12 cellular contexts compared by ENCODE assay signal in the genomic region with DNA sequence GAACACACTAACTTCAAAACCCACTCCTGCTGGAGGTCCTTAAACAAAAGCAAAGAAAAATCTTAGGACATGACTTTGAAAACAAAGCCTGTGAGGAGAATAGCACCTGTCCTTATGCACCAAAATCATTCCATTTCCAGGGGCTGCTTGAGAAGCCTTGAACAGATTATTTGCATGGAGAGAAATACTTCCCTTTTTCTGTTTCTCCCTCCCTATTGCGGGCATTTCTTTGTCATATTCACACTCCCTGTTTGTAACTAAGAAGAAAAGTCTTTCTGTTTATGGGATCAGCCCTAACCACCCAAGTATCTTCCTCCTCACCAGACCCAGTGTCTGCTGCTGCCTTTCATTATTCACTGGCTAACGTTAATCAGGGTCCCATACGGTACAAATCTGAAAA.
"Had no signal": no experiment of that assay in that cellular context is flagged by ENCODE, and none has a peak within 500 bp of the region (broad histone marks: within the 10 kb centered on the region; RNA-seq: fewer than 3 reads in every experiment).

No MANE protein-coding gene starts in this region.

- H3K4me3 Mint-ChIP-seq: activated CD4-positive, alpha-beta T cell treated with anti-CD3 and anti-CD28 coated beads, Interleukin-2, amount 10 ng/mL, durations not matched to agents 24 days and 14 days; activated naive CD8-positive, alpha-beta T cell treated with anti-CD3 and anti-CD28 coated beads, Interleukin-2, amount 50 U/mL, for 24 hours; WTC11 had no signal

- DNase-seq: activated CD4-positive, alpha-beta T cell treated with anti-CD3 and anti-CD28 coated beads, Interleukin-2, amount 10 ng/mL, durations not matched to agents 24 days and 14 days; activated naive CD4-positive, alpha-beta T cell treated with Interleukin-2 at 50 U/mL for 16 hours; activated naive CD8-positive, alpha-beta T cell treated with anti-CD3 and anti-CD28 coated beads, Interleukin-2, amount 50 U/mL, for 24 hours; dorsolateral prefrontal cortex; hypothalamus; lower lobe of right lung; midbrain; pancreas; stimulated activated CD4-positive, alpha-beta T cell treated with anti-CD3 and anti-CD28 coated beads, Interleukin-4, amount 100 ng/mL, for 1 hour; stomach; uterus had no signal

- H3K9me3 Mint-ChIP-seq: activated naive CD8-positive, alpha-beta T cell treated with anti-CD3 and anti-CD28 coated beads, Interleukin-2, amount 50 U/mL, for 24 hours had no signal

- ATAC-seq: activated naive CD8-positive, alpha-beta T cell treated with anti-CD3 and anti-CD28 coated beads, Interleukin-2, amount 50 U/mL, for 24 hours; lower lobe of right lung; pancreas; WTC11 had no signal

- H3K4me3 ChIP-seq: dorsolateral prefrontal cortex, lower lobe of right lung, pancreas, stomach, uterus had no signal

- H3K4me1 Mint-ChIP-seq: activated CD4-positive, alpha-beta T cell treated with anti-CD3 and anti-CD28 coated beads, Interleukin-2, amount 10 ng/mL, durations not matched to agents 24 days and 14 days had no signal

- H3K27ac Mint-ChIP-seq: activated CD4-positive, alpha-beta T cell treated with anti-CD3 and anti-CD28 coated beads, Interleukin-2, amount 10 ng/mL, durations not matched to agents 24 days and 14 days; activated naive CD8-positive, alpha-beta T cell treated with anti-CD3 and anti-CD28 coated beads, Interleukin-2, amount 50 U/mL, for 24 hours; WTC11 had no signal
